In genomic region chr17:78979780-78980623, GRCh38 we compare ENCODE assay signal across 1 cellular context.
TF ChIP-seq lines count a peak whose summit lies in the region.

TSS of gene LGALS3BP (minus strand) at chr17:78979923. CDS start at chr17:78977191, 2,732 bp downstream.

TF ChIP-seq in K562, 482 proteins besides CTCF, POLR2A, EP300 and RAD21 (continued from another document and continues in another):
- TF ChIP-seq CHD7 (IDR thresholded peaks at IDR 0.05; ENCODE audit: low read depth, low read length) (no peak), NFXL1 (CRISPR knock-in tag; IDR thresholded peaks at IDR 0.05) (no peak), E2F5 (CRISPR knock-in tag; IDR thresholded peaks at IDR 0.05) (no peak), CXXC5 (CRISPR knock-in tag; IDR thresholded peaks at IDR 0.05) (no peak), NONO (IDR thresholded peaks at IDR 0.05; ENCODE audit: low read depth in 2 of 2, low read length in 1 of 2) (no peak), RBM39 (optimal IDR thresholded peaks at IDR 0.05; ENCODE audit: low read depth, low read length) (no peak), FOXJ3 (CRISPR knock-in tag; IDR thresholded peaks at IDR 0.05) (no peak), AFF4 (CRISPR knock-in tag; IDR thresholded peaks at IDR 0.05) (no peak), ZFPM2 (CRISPR knock-in tag; IDR thresholded peaks at IDR 0.05) (no peak), MXI1 (IDR thresholded peaks at IDR 0.05; ENCODE audit: low read depth, low read length) (no peak), RBM25 (IDR thresholded peaks at IDR 0.05; ENCODE audit: low read depth, low read length, severe bottlenecking) (no peak), ELF1 (tag; IDR thresholded peaks at IDR 0.05) (peak; percentile 55; the same call in 1 of the 2 replicates), POU5F1 (IDR thresholded peaks at IDR 0.05; ENCODE audit: borderline replicate concordance, low read depth, low read length, partially characterized antibody) (no peak), TSC22D4 (tag; IDR thresholded peaks at IDR 0.05) (no peak), SPI1 (IDR thresholded peaks at IDR 0.05; ENCODE audit: borderline replicate concordance, low read depth, low read length) (no peak), SRSF3 (IDR thresholded peaks at IDR 0.05; ENCODE audit: insufficient read depth, low read length) (no peak), POLR2AphosphoS2 (IDR thresholded peaks at IDR 0.05; ENCODE audit: low read length) (no peak), THRAP3 (IDR thresholded peaks at IDR 0.05; ENCODE audit: borderline replicate concordance) (no peak), CREB3 (tag; conservative IDR thresholded peaks at IDR 0.05; ENCODE audit: low read depth) (no peak), TRIM24 (IDR thresholded peaks at IDR 0.05) (no peak)
- TF ChIP-seq, protein P1, sequence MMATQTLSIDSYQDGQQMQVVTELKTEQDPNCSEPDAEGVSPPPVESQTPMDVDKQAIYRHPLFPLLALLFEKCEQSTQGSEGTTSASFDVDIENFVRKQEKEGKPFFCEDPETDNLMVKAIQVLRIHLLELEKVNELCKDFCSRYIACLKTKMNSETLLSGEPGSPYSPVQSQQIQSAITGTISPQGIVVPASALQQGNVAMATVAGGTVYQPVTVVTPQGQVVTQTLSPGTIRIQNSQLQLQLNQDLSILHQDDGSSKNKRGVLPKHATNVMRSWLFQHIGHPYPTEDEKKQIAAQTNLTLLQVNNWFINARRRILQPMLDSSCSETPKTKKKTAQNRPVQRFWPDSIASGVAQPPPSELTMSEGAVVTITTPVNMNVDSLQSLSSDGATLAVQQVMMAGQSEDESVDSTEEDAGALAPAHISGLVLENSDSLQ (IDR thresholded peaks at IDR 0.05), result no peak
- TF ChIP-seq, protein P2, sequence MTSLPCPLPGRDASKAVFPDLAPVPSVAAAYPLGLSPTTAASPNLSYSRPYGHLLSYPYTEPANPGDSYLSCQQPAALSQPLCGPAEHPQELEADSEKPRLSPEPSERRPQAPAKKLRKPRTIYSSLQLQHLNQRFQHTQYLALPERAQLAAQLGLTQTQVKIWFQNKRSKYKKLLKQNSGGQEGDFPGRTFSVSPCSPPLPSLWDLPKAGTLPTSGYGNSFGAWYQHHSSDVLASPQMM (CRISPR knock-in tag; IDR thresholded peaks at IDR 0.05), result no peak
